8 cellular contexts compared by ENCODE assay signal in genomic region chr9:36632892-36633291, GRCh38.
DNase-seq lines count a peak whose midpoint lies in the region; ATAC-seq and TF ChIP-seq lines count a peak whose summit lies in the region.

No MANE protein-coding gene starts in this region.

- H3K36me3 ChIP-seq in endodermal cell (ENCODE audit: control insufficient read depth, insufficient read depth, low read length) = peaks cover 82% of the 10 kb centered on the region

- peak; percentile 62 for TF ChIP-seq CTCF in activated CD8-positive, alpha-beta T cell treated with anti-CD3 and anti-CD28 coated beads for 36 hours (IDR thresholded peaks at IDR 0.05)
- TF ChIP-seq CTCF in endodermal cell (conservative IDR thresholded peaks at IDR 0.05) = peak; percentile 77

- H3K36me3 Mint-ChIP-seq in activated CD8-positive, alpha-beta T cell treated with anti-CD3 and anti-CD28 coated beads for 36 hours (ENCODE audit: low read depth) = peaks cover 16% of the 10 kb centered on the region
- peaks cover 37% of the 10 kb centered on the region for H3K36me3 Mint-ChIP-seq in activated CD8-positive, alpha-beta T cell treated with anti-CD3 and anti-CD28 coated beads, Interleukin-2, amount 10 ng/mL, durations not matched to agents 7 days and 5 days (ENCODE audit: low read depth)
- peaks cover 48% of the 10 kb centered on the region for H3K36me3 Mint-ChIP-seq in endodermal cell (ENCODE audit: low read depth)

- H3K27ac Mint-ChIP-seq in activated CD8-positive, alpha-beta T cell treated with anti-CD3 and anti-CD28 coated beads for 36 hours = no peak overlapping the region
- no peak overlapping the region for H3K27ac Mint-ChIP-seq in activated CD8-positive, alpha-beta T cell treated with anti-CD3 and anti-CD28 coated beads, Interleukin-2, amount 10 ng/mL, durations not matched to agents 7 days and 5 days
- H3K27ac Mint-ChIP-seq in endodermal cell = no peak overlapping the region
- H3K27ac Mint-ChIP-seq in stimulated activated naive CD8-positive, alpha-beta T cell treated with anti-CD3 and anti-CD28 coated beads, Interleukin-15, amount 100 ng/mL, for 72 hours = no peak overlapping the region

- DNase-seq in activated CD8-positive, alpha-beta T cell treated with anti-CD3 and anti-CD28 coated beads for 36 hours = no peak
- DNase-seq in activated CD8-positive, alpha-beta T cell treated with anti-CD3 and anti-CD28 coated beads, Interleukin-2, amount 10 ng/mL, durations not matched to agents 7 days and 5 days = no peak
- peak; percentile 13 for DNase-seq in NCI-H510A treated with DMSO at 0.1 percent for 48 hours (lab: John Stamatoyannopoulos, UW)
- DNase-seq in endodermal cell = no peak
- peak; percentile 38 for DNase-seq in pons (ENCODE audit: low spot score)
- no peak for DNase-seq in stimulated activated CD4-positive, alpha-beta T cell treated with anti-CD3 and anti-CD28 coated beads, Interleukin-4, amount 100 ng/mL, for 24 hours
- DNase-seq in stimulated activated naive CD8-positive, alpha-beta T cell treated with anti-CD3 and anti-CD28 coated beads, Interleukin-15, amount 100 ng/mL, for 72 hours = no peak

- no peak overlapping the region for H3K27ac ChIP-seq in endodermal cell (ENCODE audit: low read depth, low read length)

- intact Hi-C loops in activated CD8-positive, alpha-beta T cell treated with anti-CD3 and anti-CD28 coated beads for 36 hours (cut with micrococcal nuclease) = loop anchor here (2.0 kb wide), 1 partner anchor 96 kb away; no protein-coding TSS in a partner anchor

- no peaks in the 10 kb centered on the region for H3K9me3 Mint-ChIP-seq in activated CD8-positive, alpha-beta T cell treated with anti-CD3 and anti-CD28 coated beads for 36 hours
- no peaks in the 10 kb centered on the region for H3K9me3 Mint-ChIP-seq in activated CD8-positive, alpha-beta T cell treated with anti-CD3 and anti-CD28 coated beads, Interleukin-2, amount 10 ng/mL, durations not matched to agents 7 days and 5 days (ENCODE audit: insufficient read depth)
- no peaks in the 10 kb centered on the region for H3K9me3 Mint-ChIP-seq in endodermal cell
- H3K9me3 Mint-ChIP-seq in stimulated activated naive CD8-positive, alpha-beta T cell treated with anti-CD3 and anti-CD28 coated beads, Interleukin-15, amount 100 ng/mL, for 72 hours = no peaks in the 10 kb centered on the region

- ATAC-seq in activated CD8-positive, alpha-beta T cell treated with anti-CD3 and anti-CD28 coated beads for 36 hours = no peak
- no peak for ATAC-seq in activated CD8-positive, alpha-beta T cell treated with anti-CD3 and anti-CD28 coated beads, Interleukin-2, amount 10 ng/mL, durations not matched to agents 7 days and 5 days
- no peak for ATAC-seq in GM18909 (IDR thresholded peaks at IDR 0.05; ENCODE audit: poor library complexity, unreplicated experiment)
- ATAC-seq in stimulated activated naive CD8-positive, alpha-beta T cell treated with anti-CD3 and anti-CD28 coated beads, Interleukin-15, amount 100 ng/mL, for 72 hours = no peak

- no peak overlapping the region for H3K4me3 Mint-ChIP-seq in activated CD8-positive, alpha-beta T cell treated with anti-CD3 and anti-CD28 coated beads for 36 hours
- H3K4me3 Mint-ChIP-seq in activated CD8-positive, alpha-beta T cell treated with anti-CD3 and anti-CD28 coated beads, Interleukin-2, amount 10 ng/mL, durations not matched to agents 7 days and 5 days = no peak overlapping the region
- H3K4me3 Mint-ChIP-seq in endodermal cell = no peak overlapping the region
- no peak overlapping the region for H3K4me3 Mint-ChIP-seq in stimulated activated naive CD8-positive, alpha-beta T cell treated with anti-CD3 and anti-CD28 coated beads, Interleukin-15, amount 100 ng/mL, for 72 hours

- WGBS in endodermal cell (ENCODE audit: insufficient coverage in 1 of 2, insufficient read length in 1 of 2), 2 experiments = 20 to 67% methylated on average over 1 of the region's 1 CpG

- no peak overlapping the region for H3K9ac ChIP-seq in endodermal cell (ENCODE audit: extremely low read depth, low read length, poor library complexity, severe bottlenecking)

- no peaks in the 10 kb centered on the region for H3K27me3 ChIP-seq in endodermal cell (ENCODE audit: control insufficient read depth, insufficient read depth, low read length, poor library complexity, severe bottlenecking)

- POLR2A ChIA-PET in activated CD8-positive, alpha-beta T cell treated with anti-CD3 and anti-CD28 coated beads for 36 hours (lab: Charles Lee) = no interaction called here
- POLR2A ChIA-PET in activated CD8-positive, alpha-beta T cell treated with anti-CD3 and anti-CD28 coated beads, Interleukin-2, amount 10 ng/mL, durations not matched to agents 7 days and 5 days (lab: Charles Lee) = no interaction called here

- H3K27me3 Mint-ChIP-seq in activated CD8-positive, alpha-beta T cell treated with anti-CD3 and anti-CD28 coated beads for 36 hours = no peaks in the 10 kb centered on the region
- no peaks in the 10 kb centered on the region for H3K27me3 Mint-ChIP-seq in activated CD8-positive, alpha-beta T cell treated with anti-CD3 and anti-CD28 coated beads, Interleukin-2, amount 10 ng/mL, durations not matched to agents 7 days and 5 days (ENCODE audit: low read depth)
- no peaks in the 10 kb centered on the region for H3K27me3 Mint-ChIP-seq in endodermal cell (ENCODE audit: insufficient read depth)
- no peaks in the 10 kb centered on the region for H3K27me3 Mint-ChIP-seq in stimulated activated naive CD8-positive, alpha-beta T cell treated with anti-CD3 and anti-CD28 coated beads, Interleukin-15, amount 100 ng/mL, for 72 hours

- H3K9me3 ChIP-seq in endodermal cell (ENCODE audit: control insufficient read depth, low read length) = no peaks in the 10 kb centered on the region

- no peaks in the 10 kb centered on the region for H3K4me1 ChIP-seq in endodermal cell (ENCODE audit: control insufficient read depth, insufficient read depth, low read length)

- CTCF ChIA-PET in activated CD8-positive, alpha-beta T cell treated with anti-CD3 and anti-CD28 coated beads for 36 hours (lab: Charles Lee) = interaction anchor here (0.6 to 4.6 kb wide), 7 partner anchors 15 to 225 kb away, joined by 3 to 25 read pairs (median 3); no protein-coding TSS in a partner anchor
- CTCF ChIA-PET in activated CD8-positive, alpha-beta T cell treated with anti-CD3 and anti-CD28 coated beads, Interleukin-2, amount 10 ng/mL, durations not matched to agents 7 days and 5 days (lab: Charles Lee) = interaction anchor here (0.6 to 3.7 kb wide), 12 partner anchors 9 to 226 kb away, joined by 3 to 36 read pairs (median 4); no protein-coding TSS in a partner anchor

- H3K4me3 ChIP-seq in endodermal cell (ENCODE audit: low read length) = no peak overlapping the region

- H3K4me1 Mint-ChIP-seq in activated CD8-positive, alpha-beta T cell treated with anti-CD3 and anti-CD28 coated beads for 36 hours (ENCODE audit: low read depth) = no peaks in the 10 kb centered on the region
- H3K4me1 Mint-ChIP-seq in activated CD8-positive, alpha-beta T cell treated with anti-CD3 and anti-CD28 coated beads, Interleukin-2, amount 10 ng/mL, durations not matched to agents 7 days and 5 days (ENCODE audit: low read depth) = no peaks in the 10 kb centered on the region
- H3K4me1 Mint-ChIP-seq in endodermal cell = no peaks in the 10 kb centered on the region
- H3K4me1 Mint-ChIP-seq in stimulated activated naive CD8-positive, alpha-beta T cell treated with anti-CD3 and anti-CD28 coated beads, Interleukin-15, amount 100 ng/mL, for 72 hours = no peaks in the 10 kb centered on the region

Comparison
In these comparisons a context has a peak if more than half of its experiments do, and no peak if none do; other contexts are left out.
1. DNase-seq: peak in NCI-H510A treated with DMSO at 0.1 percent for 48 hours (single experiment) and pons (single experiment); none in activated CD8-positive, alpha-beta T cell treated with anti-CD3 and anti-CD28 coated beads for 36 hours (single experiment), activated CD8-positive, alpha-beta T cell treated with anti-CD3 and anti-CD28 coated beads, Interleukin-2, amount 10 ng/mL, durations not matched to agents 7 days and 5 days (single experiment), endodermal cell (single experiment), stimulated activated CD4-positive, alpha-beta T cell treated with anti-CD3 and anti-CD28 coated beads, Interleukin-4, amount 100 ng/mL, for 24 hours (single experiment) and stimulated activated naive CD8-positive, alpha-beta T cell treated with anti-CD3 and anti-CD28 coated beads, Interleukin-15, amount 100 ng/mL, for 72 hours (0 of 2).